ENCODE assay signal across 12 cellular contexts in the genomic region with DNA sequence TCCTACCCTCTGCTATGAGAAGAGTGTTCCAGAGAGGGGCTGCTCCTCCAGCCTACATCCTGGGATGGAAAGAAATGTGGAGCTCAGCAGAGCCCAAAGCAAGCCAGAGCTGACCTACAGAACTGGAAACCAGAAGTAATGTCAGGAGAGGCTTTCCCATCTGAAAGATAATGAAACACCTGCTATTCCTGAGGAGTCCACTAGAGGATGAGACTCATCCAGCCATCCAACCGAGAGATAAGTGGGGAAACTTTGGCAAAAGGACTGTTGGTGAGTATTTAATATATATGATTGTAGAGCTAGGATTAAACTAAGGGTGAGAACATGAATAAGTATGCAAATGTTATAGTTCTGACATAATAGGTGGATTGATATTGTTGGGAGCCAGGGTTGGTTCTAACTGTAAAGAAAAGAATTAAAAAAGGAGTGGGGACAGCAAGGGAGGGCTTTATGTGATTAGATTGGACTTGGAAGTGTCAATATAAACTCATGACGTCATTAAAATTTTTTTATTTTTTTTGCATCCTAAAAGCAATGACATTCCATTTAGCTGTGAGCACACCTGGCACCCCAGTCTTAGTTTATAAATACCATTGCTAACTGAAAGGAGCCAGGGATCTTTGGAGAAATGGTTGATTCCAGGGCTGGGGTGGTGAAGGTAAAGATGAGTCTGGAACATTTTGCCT.
DNase-seq lines count a peak whose midpoint lies in the region; ATAC-seq, FAIRE-seq and TF ChIP-seq lines count a peak whose summit lies in the region.
"Had no signal": no experiment of that assay in that cellular context is flagged by ENCODE, and none has a peak within 500 bp of the region (broad histone marks: within the 10 kb centered on the region; RNA-seq: fewer than 3 reads in every experiment).

No MANE protein-coding gene starts in this region.

- CTCF ChIA-PET in A673 (lab: Charles Lee) (no interaction called here), RWPE1 (lab: Yijun Ruan, JAX) (interaction anchor here (0.6 to 1.2 kb wide), 7 partner anchors 10 to 86 kb away, joined by 3 to 5 read pairs (median 3); no protein-coding TSS in a partner anchor)

- H3K36me3 ChIP-seq in A673 (ENCODE audit: insufficient read depth, low read length, poor library complexity, severe bottlenecking) = no peaks in the 10 kb centered on the region
- H3K36me3 ChIP-seq in hepatocyte (replicated peaks; ENCODE audit: insufficient read depth, low read depth) = no peaks in the 10 kb centered on the region
- H3K36me3 ChIP-seq in small intestine (ENCODE audit: control insufficient read depth in 2 of 2, insufficient read depth in 2 of 2, low read length in 2 of 2) = no peaks in the 10 kb centered on the region

- FAIRE-seq in small intestine (lab: Jason Lieb, UNC) (no peak), HTR-8/SVneo (lab: Jason Lieb, UNC) (no peak)

- 79% methylated on average over 2 of the region's 2 CpGs for WGBS in hepatocyte (ENCODE audit: low lambda C conversion rate, missing lambda C conversion rate)
- WGBS in small intestine, 3 donors = 54 to 77% (median 63%) methylated on average over 2 of the region's 2 CpGs

- TF ChIP-seq CTCF in A673 (conservative IDR thresholded peaks at IDR 0.05; ENCODE audit: low read depth, low read length) (peak; percentile 52), GM12872 (IDR thresholded peaks at IDR 0.05; ENCODE audit: insufficient read depth, low read depth, low read length) (peak; percentile 55; the same call in 2 of the 3 replicates), RWPE1 (conservative IDR thresholded peaks at IDR 0.05; ENCODE audit: low read depth) (peak; percentile 26; the same call in 1 of the 2 replicates), hepatocyte (IDR thresholded peaks at IDR 0.05; ENCODE audit: poor library complexity) (peak; percentile 22)

- no peaks in the 10 kb centered on the region for H3K79me2 ChIP-seq in hepatocyte

- no peaks in the 10 kb centered on the region for H4K20me1 ChIP-seq in hepatocyte (ENCODE audit: insufficient read depth, poor library complexity, severe bottlenecking)

- POLR2A ChIA-PET in A673 (lab: Charles Lee; ENCODE audit: low non-redundant PET) (no interaction called here), RWPE1 (lab: Yijun Ruan, JAX; ENCODE audit: low non-redundant PET) (no interaction called here)

- H3K27ac ChIP-seq in A673 (ENCODE audit: low read depth, low read length, poor library complexity, severe bottlenecking) = no peak overlapping the region
- H3K27ac ChIP-seq in RWPE1 = no peak overlapping the region
- H3K27ac ChIP-seq in hepatocyte = no peak overlapping the region
- no peak overlapping the region for H3K27ac ChIP-seq in small intestine (ENCODE audit: low read depth in 1 of 2, low read length in 1 of 2)

- H3K9me3 ChIP-seq in A673 (ENCODE audit: low read depth, low read length, poor library complexity, severe bottlenecking) (no peaks in the 10 kb centered on the region), hepatocyte (ENCODE audit: low read depth) (no peaks in the 10 kb centered on the region), small intestine (ENCODE audit: control insufficient read depth, low read depth) (no peaks in the 10 kb centered on the region)

- intact Hi-C loops in A673 (cut with micrococcal nuclease; ENCODE audit: unreplicated experiment) = no loop called here

- no peaks in the 10 kb centered on the region for H3K9me2 ChIP-seq in hepatocyte (replicated peaks; ENCODE audit: insufficient read depth)

- BruUV-seq in A673 (replicated peaks; lab: Mats Ljungman, UMichigan) = no TSS peak

- no peak for ATAC-seq in HG03571 (IDR thresholded peaks at IDR 0.05; ENCODE audit: unreplicated experiment)
- ATAC-seq: naive thymus-derived CD8-positive, alpha-beta T cell had no signal

- no peak overlapping the region for H3K4me2 ChIP-seq in hepatocyte

- peak; percentile 39 for DNase-seq in A673 (ENCODE audit: low spot score)
- peak; percentile 10 for DNase-seq in RWPE1 (ENCODE audit: low spot score)
- DNase-seq in hepatocyte (ENCODE audit: low spot score) = no peak
- DNase-seq in small intestine = no peak
- no peak for DNase-seq in HTR-8/SVneo (ENCODE audit: insufficient read length, low spot score)
- no peak for DNase-seq in HuH-7.5 (ENCODE audit: low spot score)
- DNase-seq: activated naive CD4-positive, alpha-beta T cell treated with anti-CD3 and anti-CD28 coated beads, Interleukin-2, amount 10 ng/mL, durations not matched to agents 7 days and 5 days; naive thymus-derived CD8-positive, alpha-beta T cell; NCI-H187; T-helper 9 cell had no signal

- H3K27me3 ChIP-seq in A673 (replicated peaks; ENCODE audit: insufficient read depth, low read depth, low read length, poor library complexity) = no peaks in the 10 kb centered on the region
- H3K27me3 ChIP-seq in hepatocyte = no peaks in the 10 kb centered on the region
- H3K27me3 ChIP-seq in small intestine (ENCODE audit: control insufficient read depth in 2 of 2, insufficient read depth in 2 of 2, low read length in 2 of 2) = no peaks in the 10 kb centered on the region

- H3K4me3 ChIP-seq in A673 (ENCODE audit: low read depth, low read length, poor library complexity, severe bottlenecking) (no peak overlapping the region), hepatocyte (no peak overlapping the region), small intestine (ENCODE audit: low read depth in 1 of 2, low read length in 2 of 2) (no peak overlapping the region)

- H3K4me1 ChIP-seq in A673 (ENCODE audit: insufficient read depth, low read length, poor library complexity, severe bottlenecking) (no peaks in the 10 kb centered on the region), hepatocyte (ENCODE audit: insufficient read depth) (peaks cover under 1% of the 10 kb centered on the region), small intestine (ENCODE audit: control insufficient read depth in 2 of 2, insufficient read depth in 1 of 2, low read depth in 1 of 2, low read length in 1 of 2) (no peaks in the 10 kb centered on the region)

- H2AFZ ChIP-seq in hepatocyte = no peak overlapping the region

Comparison
In these comparisons a context has a peak if more than half of its experiments do, and no peak if none do; other contexts are left out.
1. DNase-seq: peak in A673 (single experiment) and RWPE1 (single experiment); none in hepatocyte (single experiment), small intestine (single experiment), HTR-8/SVneo (single experiment) and HuH-7.5 (single experiment).
2. Peak in every context shown above with its lines, with median percentiles within 50 percentile points of each other: CTCF ChIP-seq.